Comparison of ENCODE assay signal across 18 cellular contexts in genomic region chr20:37451616-37452015, GRCh38.
DNase-seq lines count a peak whose midpoint lies in the region; ATAC-seq and TF ChIP-seq lines count a peak whose summit lies in the region.
"Had no signal": no experiment of that assay in that cellular context is flagged by ENCODE, and none has a peak within 500 bp of the region (broad histone marks: within the 10 kb centered on the region; RNA-seq: fewer than 3 reads in every experiment).

No MANE protein-coding gene starts in this region.

- H3K4me3 ChIP-seq in RWPE2 (ENCODE audit: severe bottlenecking) = no peak overlapping the region
- H3K4me3 ChIP-seq: BLaER1 had no signal

- no peak overlapping the region for H3K27ac ChIP-seq in RWPE2 (ENCODE audit: poor library complexity, severe bottlenecking)
- H3K27ac ChIP-seq: BLaER1, C4-2B had no signal

- no peaks in the 10 kb centered on the region for H3K9me3 ChIP-seq in RWPE2 (ENCODE audit: severe bottlenecking)
- H3K9me3 ChIP-seq: BE2C had no signal

- H3K27me3 ChIP-seq in RWPE2 (ENCODE audit: insufficient read depth, poor library complexity, severe bottlenecking) = no peaks in the 10 kb centered on the region
- H3K27me3 ChIP-seq: BE2C, BLaER1 had no signal

- no peaks in the 10 kb centered on the region for H3K36me3 ChIP-seq in RWPE2 (ENCODE audit: low read depth)
- H3K36me3 ChIP-seq: BE2C, BLaER1 had no signal

- no peaks in the 10 kb centered on the region for H3K4me1 ChIP-seq in RWPE2 (ENCODE audit: insufficient read depth, poor library complexity, severe bottlenecking)
- H3K4me1 ChIP-seq: BE2C, Caco-2 had no signal

- ATAC-seq in RWPE2 (ENCODE audit: low read depth) = no peak
- ATAC-seq in HG03469 (IDR thresholded peaks at IDR 0.05; ENCODE audit: unreplicated experiment) = no peak
- ATAC-seq: CD8-positive, alpha-beta T cell had no signal

- TF ChIP-seq CTCF in RWPE2 (IDR thresholded peaks at IDR 0.05; ENCODE audit: poor library complexity, severe bottlenecking) = no peak

- DNase-seq in RWPE2 (ENCODE audit: low spot score) (peak; percentile 67), mesenteric fat pad (ENCODE audit: low spot score) (peak; percentile 80), C1 segment of cervical spinal cord (lab: John Stamatoyannopoulos, UW) (no peak), DMS53 (lab: John Stamatoyannopoulos, UW) (no peak)
- DNase-seq: 8988T; ACHN; BE2C; Calu3; CD4-positive, alpha-beta T cell; CD8-positive, alpha-beta T cell; DMS 273 treated with DMSO at 0.1 percent for 48 hours; DMS153; DMS79 treated with DMSO at 0.1 percent for 48 hours; GF-D8 had no signal

Comparison
In these comparisons a context has a peak if more than half of its experiments do, and no peak if none do; other contexts are left out.
1. DNase-seq: peak in RWPE2 (single experiment) and mesenteric fat pad (single experiment); none in C1 segment of cervical spinal cord (0 of 14) and DMS53 (single experiment).